Comparison of ENCODE assay signal across 23 cellular contexts in the genomic region with DNA sequence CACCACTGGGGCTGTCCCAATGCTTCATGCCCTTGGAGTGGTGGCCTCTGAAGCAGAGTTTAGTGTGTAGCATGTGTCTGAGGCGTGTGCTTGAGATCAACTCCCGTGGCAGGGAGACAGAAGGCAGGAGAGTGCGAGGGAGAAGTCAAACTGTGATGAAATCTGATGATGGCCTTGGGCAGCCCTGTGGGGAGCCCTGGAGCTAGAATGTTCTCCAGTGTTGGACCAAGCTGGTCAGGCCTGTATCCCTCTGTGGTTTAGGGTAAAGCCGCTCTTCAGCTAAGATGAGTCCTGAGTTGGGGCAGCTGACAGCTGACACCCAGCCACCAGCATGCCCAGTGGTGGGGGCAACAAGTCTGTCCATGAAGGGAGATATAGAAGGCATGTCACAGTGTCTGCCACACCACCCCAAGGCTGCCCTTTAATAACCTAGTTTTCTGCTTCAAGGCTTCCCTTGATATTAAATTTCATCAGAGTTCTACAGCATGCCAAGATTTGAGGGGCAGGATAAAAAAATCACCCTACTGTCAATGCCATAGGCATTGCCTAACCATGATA.
DNase-seq lines count a peak whose midpoint lies in the region; ATAC-seq, FAIRE-seq and TF ChIP-seq lines count a peak whose summit lies in the region.
"Had no signal": no experiment of that assay in that cellular context is flagged by ENCODE, and none has a peak within 500 bp of the region (broad histone marks: within the 10 kb centered on the region; RNA-seq: fewer than 3 reads in every experiment).

No MANE protein-coding gene starts in this region.

- no peaks in the 10 kb centered on the region for H3K79me2 ChIP-seq in astrocyte (ENCODE audit: insufficient read depth, low read length)

- peak overlapping the region; percentile 76 for H3K4me2 ChIP-seq in astrocyte (ENCODE audit: low read length)
- H3K4me2 ChIP-seq: KMS-11 had no signal

- no peak for DNase-seq in Calu3
- no peak for DNase-seq in astrocyte (ENCODE audit: low read depth)
- no peak for DNase-seq in left cardiac atrium
- DNase-seq in sigmoid colon, result no peak
- no peak for DNase-seq in NK-92 treated with Interleukin-12 subunit alpha and Interleukin-12 subunit beta, amount 100 ng/mL, for 24 hours (lab: John Stamatoyannopoulos, UW)
- DNase-seq in dedifferentiated amniotic fluid mesenchymal stem cell (ENCODE audit: extremely low spot score), result no peak
- DNase-seq: activated CD4-positive, alpha-beta T cell treated with anti-CD3 and anti-CD28 coated beads for 1 hour; activated CD8-positive, alpha-beta memory T cell treated with anti-CD3 and anti-CD28 coated beads, Interleukin-2, amount 50 U/mL, for 4 hours; dorsolateral prefrontal cortex; GDM1; H7; left colon; natural killer cell; NCI-H1417 treated with DMSO at 0.1 percent for 48 hours; NCI-H2227 treated with DMSO at 0.1 percent for 48 hours; T-helper 9 cell had no signal

- no peak for TF ChIP-seq CTCF in Calu3 (IDR thresholded peaks at IDR 0.05; ENCODE audit: unreplicated experiment)
- no peak for TF ChIP-seq CTCF in astrocyte (IDR thresholded peaks at IDR 0.05; ENCODE audit: insufficient read depth, low read depth, low read length)
- no peak for TF ChIP-seq CTCF in sigmoid colon (IDR thresholded peaks at IDR 0.05)

- TF ChIP-seq POLR2A in sigmoid colon (IDR thresholded peaks at IDR 0.05), result no peak

- no peaks in the 10 kb centered on the region for H3K27me3 ChIP-seq in astrocyte (ENCODE audit: insufficient read depth, low read length)
- no peaks in the 10 kb centered on the region for H3K27me3 ChIP-seq in sigmoid colon
- H3K27me3 ChIP-seq: vagina had no signal

- H3K9me3 ChIP-seq in astrocyte (ENCODE audit: insufficient read depth, low read depth, low read length), result no peaks in the 10 kb centered on the region
- H3K9me3 ChIP-seq in sigmoid colon, result no peaks in the 10 kb centered on the region
- H3K9me3 ChIP-seq: vagina had no signal

- TF ChIP-seq EP300 in sigmoid colon (IDR thresholded peaks at IDR 0.05), result no peak

- H3K36me3 ChIP-seq in astrocyte (ENCODE audit: insufficient read depth, low read length) (no peaks in the 10 kb centered on the region), sigmoid colon (no peaks in the 10 kb centered on the region)
- H3K36me3 ChIP-seq: vagina had no signal

- BruUV-seq in Calu3 (replicated peaks; lab: Mats Ljungman, UMichigan), result no TSS peak

- WGBS in sigmoid colon, 2 donors, result 66 to 93% methylated on average over 4 of the region's 4 CpGs

- H3K4me1 Mint-ChIP-seq in Calu3 (ENCODE audit: low read depth, unreplicated experiment) (peaks cover 54% of the 10 kb centered on the region), astrocyte (ENCODE audit: low read depth, unreplicated experiment) (peaks cover 33% of the 10 kb centered on the region)
- H3K4me1 Mint-ChIP-seq: natural killer cell had no signal

- no peak overlapping the region for H3K9ac ChIP-seq in astrocyte (ENCODE audit: low read length)
- H3K9ac ChIP-seq: KMS-11 had no signal

- H2AFZ ChIP-seq in astrocyte (ENCODE audit: low read depth, low read length), result no peak overlapping the region

- no peaks in the 10 kb centered on the region for H3K27me3 Mint-ChIP-seq in Calu3 (ENCODE audit: unreplicated experiment)
- no peaks in the 10 kb centered on the region for H3K27me3 Mint-ChIP-seq in astrocyte (ENCODE audit: low read depth, unreplicated experiment)

- FAIRE-seq in astrocyte (lab: Jason Lieb, UNC), result no peak
- FAIRE-seq: GM12891 had no signal

- CTCF ChIA-PET in Calu3 (lab: Charles Lee), result no interaction called here

- H3K36me3 Mint-ChIP-seq in Calu3 (ENCODE audit: insufficient read depth, unreplicated experiment) (peaks cover 12% of the 10 kb centered on the region), astrocyte (ENCODE audit: low read depth, unreplicated experiment) (no peaks in the 10 kb centered on the region)
- H3K36me3 Mint-ChIP-seq: natural killer cell had no signal

- peak; percentile 30 to 78 for ATAC-seq in left cardiac atrium
- no peak for ATAC-seq in HG03378 (IDR thresholded peaks at IDR 0.05; ENCODE audit: unreplicated experiment)
- no peak for ATAC-seq in GM19397 (IDR thresholded peaks at IDR 0.05; ENCODE audit: unreplicated experiment)
- ATAC-seq: left colon, natural killer cell had no signal

- H3K27ac Mint-ChIP-seq in Calu3 (ENCODE audit: unreplicated experiment), result peak overlapping the region; percentile 90
- no peak overlapping the region for H3K27ac Mint-ChIP-seq in astrocyte (ENCODE audit: unreplicated experiment)
- H3K27ac Mint-ChIP-seq: natural killer cell; progenitor cell of endocrine pancreas; stimulated activated naive CD8-positive, alpha-beta T cell treated with anti-CD3 and anti-CD28 coated beads, Interleukin-15, Interleukin-2, amounts not matched to agents 100 ng/mL and 50 ng/mL, for 24 hours had no signal

- H4K20me1 ChIP-seq in astrocyte (ENCODE audit: insufficient read depth, low read length), result no peaks in the 10 kb centered on the region

- H3K4me3 ChIP-seq in astrocyte (ENCODE audit: insufficient read depth, low read depth, low read length) (no peak overlapping the region), sigmoid colon (no peak overlapping the region)
- H3K4me3 ChIP-seq: dorsolateral prefrontal cortex, vagina had no signal

- H3K4me3 Mint-ChIP-seq in Calu3 (ENCODE audit: low read depth, unreplicated experiment) (no peak overlapping the region), astrocyte (ENCODE audit: unreplicated experiment) (no peak overlapping the region)
- H3K4me3 Mint-ChIP-seq: natural killer cell; stimulated activated naive CD8-positive, alpha-beta T cell treated with anti-CD3 and anti-CD28 coated beads, Interleukin-15, Interleukin-2, amounts not matched to agents 100 ng/mL and 50 ng/mL, for 24 hours had no signal

- H3K4me1 ChIP-seq in astrocyte (ENCODE audit: insufficient read depth, low read length) (peaks cover 35% of the 10 kb centered on the region), sigmoid colon (peaks cover 0 to 66% (median 51%) of the 10 kb centered on the region in 4 donors)

- intact Hi-C loops in Calu3 (cut with micrococcal nuclease; ENCODE audit: unreplicated experiment) (no loop called here), left cardiac atrium (cut with DNase I) (no loop called here), sigmoid colon (cut with DNase I) (no loop called here)

- H3K9me3 Mint-ChIP-seq in Calu3 (ENCODE audit: low read depth, unreplicated experiment) (peaks cover 2% of the 10 kb centered on the region), astrocyte (ENCODE audit: unreplicated experiment) (no peaks in the 10 kb centered on the region)
- H3K9me3 Mint-ChIP-seq: natural killer cell had no signal

- H3K27ac ChIP-seq in astrocyte (ENCODE audit: low read depth, low read length) (peak overlapping the region; percentile 93), sigmoid colon (peak overlapping the region; percentile 67 to 97 (median 96))
- H3K27ac ChIP-seq: KMS-11 had no signal

Comparison
In these comparisons a context has a peak if more than half of its experiments do, and no peak if none do; other contexts are left out.
1. ATAC-seq: peak in left cardiac atrium (2 of 2); none in HG03378 (single experiment) and GM19397 (single experiment).